8 cellular contexts compared by ENCODE assay signal in the genomic region with DNA sequence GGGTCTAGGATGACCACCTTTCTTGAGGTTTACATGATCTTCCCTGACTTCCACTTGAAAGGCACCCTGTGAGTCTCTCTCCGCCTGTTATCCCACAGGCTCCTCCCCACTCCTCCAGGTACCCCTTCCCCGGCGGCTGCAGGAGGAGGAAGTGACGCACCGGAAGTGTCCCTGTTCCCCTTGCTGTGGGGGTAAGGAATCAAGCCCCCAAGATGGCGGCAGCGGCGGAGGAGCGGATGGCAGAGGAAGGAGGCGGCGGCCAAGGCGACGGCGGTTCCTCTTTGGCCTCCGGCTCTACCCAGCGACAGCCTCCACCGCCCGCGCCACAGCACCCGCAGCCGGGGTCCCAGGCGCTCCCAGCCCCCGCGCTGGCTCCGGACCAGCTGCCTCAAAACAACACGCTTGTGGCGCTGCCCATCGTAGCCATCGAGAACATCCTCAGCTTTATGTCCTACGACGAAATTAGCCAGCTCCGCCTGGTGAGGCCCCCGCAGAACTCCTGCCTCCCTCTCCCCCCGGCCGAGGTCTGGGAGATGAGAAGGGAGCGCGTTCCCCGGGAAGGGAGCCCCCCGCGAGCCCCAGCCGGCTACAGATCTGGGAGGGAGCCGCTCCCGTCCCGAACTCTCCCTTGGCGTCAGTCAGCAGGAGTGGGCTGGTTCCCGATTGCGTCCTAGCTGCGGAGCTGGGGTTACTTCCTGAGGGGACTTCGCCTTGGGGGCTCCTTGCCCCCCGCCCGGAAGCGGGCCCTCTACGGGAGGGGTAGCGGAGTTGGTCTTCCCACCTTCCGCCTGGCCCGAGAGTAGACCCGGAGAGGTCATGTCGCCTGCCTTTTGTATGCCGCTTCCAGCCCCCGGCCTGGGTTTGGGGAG. TPM values are rescaled to one million over a fixed set of nuclear protein-coding genes. Genes with fewer than 3 reads are reported as not detected.
A peak's percentile ranks its signal among the peaks of the same experiment; 100 is the strongest.
DNase-seq lines count a peak whose midpoint lies in the region; ATAC-seq and TF ChIP-seq lines count a peak whose summit lies in the region.

A gene with protein sequence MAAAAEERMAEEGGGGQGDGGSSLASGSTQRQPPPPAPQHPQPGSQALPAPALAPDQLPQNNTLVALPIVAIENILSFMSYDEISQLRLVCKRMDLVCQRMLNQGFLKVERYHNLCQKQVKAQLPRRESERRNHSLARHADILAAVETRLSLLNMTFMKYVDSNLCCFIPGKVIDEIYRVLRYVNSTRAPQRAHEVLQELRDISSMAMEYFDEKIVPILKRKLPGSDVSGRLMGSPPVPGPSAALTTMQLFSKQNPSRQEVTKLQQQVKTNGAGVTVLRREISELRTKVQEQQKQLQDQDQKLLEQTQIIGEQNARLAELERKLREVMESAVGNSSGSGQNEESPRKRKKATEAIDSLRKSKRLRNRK (plus strand): TSS at position 194 of the 869 bp plus-strand sequence. CDS start 19 bp downstream, at position 213.

- peaks cover 15% of the 10 kb centered on the region for H3K36me3 Mint-ChIP-seq in CD8-positive, alpha-beta T cell

- H3K27me3 Mint-ChIP-seq in CD8-positive, alpha-beta T cell (ENCODE audit: low read depth) = peaks cover 12% of the 10 kb centered on the region

- intact Hi-C loops in CD8-positive, alpha-beta T cell (cut with DNase I, micrococcal nuclease) = loop anchor here (1.0 to 10.0 kb wide), 7 partner anchors 69 to 419 kb away; a partner anchor contains a TSS
- intact Hi-C loops in lower lobe of right lung (cut with DNase I) = no loop called here

- H3K36me3 ChIP-seq in CD8-positive, alpha-beta T cell (ENCODE audit: insufficient read depth, low read length) = no peaks in the 10 kb centered on the region
- no peaks in the 10 kb centered on the region for H3K36me3 ChIP-seq in lower lobe of right lung

- peak within 1 kb of the TSS; percentile 82 for H3K4me3 ChIP-seq in CD8-positive, alpha-beta T cell (ENCODE audit: low read depth, low read length)
- peak within 1 kb of the TSS; percentile 90 for H3K4me3 ChIP-seq in lower lobe of right lung

- no peak for TF ChIP-seq CTCF in CD8-positive, alpha-beta T cell (IDR thresholded peaks at IDR 0.05)
- no peak for TF ChIP-seq CTCF in lower lobe of right lung (IDR thresholded peaks at IDR 0.05)

- H3K27ac ChIP-seq in CD8-positive, alpha-beta T cell (ENCODE audit: low read depth, low read length) = peak within 1 kb of the TSS; percentile 94
- H3K27ac ChIP-seq in lower lobe of right lung = peak within 1 kb of the TSS; percentile 94

- ATAC-seq in CD8-positive, alpha-beta T cell = peak; percentile 92
- ATAC-seq in GM19467 (IDR thresholded peaks at IDR 0.05; ENCODE audit: unreplicated experiment) = peak; percentile 99
- ATAC-seq in lower lobe of right lung = peak; percentile 99 to 100

- no peaks in the 10 kb centered on the region for H3K27me3 ChIP-seq in CD8-positive, alpha-beta T cell (ENCODE audit: insufficient read depth, low read length)
- no peaks in the 10 kb centered on the region for H3K27me3 ChIP-seq in lower lobe of right lung (ENCODE audit: low read depth)

- POLR2A ChIA-PET in CD8-positive, alpha-beta T cell (lab: Charles Lee) = interaction anchor here (1.0 to 1.6 kb wide), 3 partner anchors 9 to 216 kb away, joined by 3 to 8 read pairs (median 7); a partner anchor contains a TSS

- peak within 1 kb of the TSS; percentile 95 for H3K27ac Mint-ChIP-seq in CD8-positive, alpha-beta T cell

- CTCF ChIA-PET in CD8-positive, alpha-beta T cell (lab: Charles Lee) = interaction anchor here (0.7 to 1.3 kb wide), 4 partner anchors 58 to 219 kb away, joined by 3 to 6 read pairs (median 4); a partner anchor contains a TSS

- DNase-seq in CD8-positive, alpha-beta T cell = peak; percentile 86 to 96 (median 94)
- DNase-seq in HS-27A (ENCODE audit: low read depth) (peak; percentile 68), NK-92 (lab: John Stamatoyannopoulos, UW; ENCODE audit: unreplicated experiment) (peak; percentile 56), lower lobe of right lung (peak; percentile 96)
- peak; percentile 88 for DNase-seq in activated CD8-positive, alpha-beta memory T cell treated with anti-CD3 and anti-CD28 coated beads for 1 hour (ENCODE audit: extremely low read depth in 1 of 2, low read depth in 1 of 2)
- peak; percentile 93 for DNase-seq in effector CD4-positive, alpha-beta T cell
- DNase-seq in stimulated activated CD4-positive, alpha-beta T cell treated with anti-CD3 and anti-CD28 coated beads, TNF-alpha, amount 100 ng/mL, for 24 hours (ENCODE audit: low read depth in 3 of 3) = peak; percentile 89 to 96 (median 96)

- H3K4me1 ChIP-seq in CD8-positive, alpha-beta T cell (ENCODE audit: insufficient read depth, low read length) = peaks cover 22% of the 10 kb centered on the region
- peaks cover 22% of the 10 kb centered on the region for H3K4me1 ChIP-seq in lower lobe of right lung

- H3K9me3 Mint-ChIP-seq in CD8-positive, alpha-beta T cell = no peaks in the 10 kb centered on the region

- H3K4me3 Mint-ChIP-seq in CD8-positive, alpha-beta T cell = peak within 1 kb of the TSS; percentile 92

- H3K9me3 ChIP-seq in CD8-positive, alpha-beta T cell (ENCODE audit: low read length) = no peaks in the 10 kb centered on the region
- no peaks in the 10 kb centered on the region for H3K9me3 ChIP-seq in lower lobe of right lung

- H3K4me1 Mint-ChIP-seq in CD8-positive, alpha-beta T cell (ENCODE audit: low read depth) = peaks cover 34% of the 10 kb centered on the region

RNA-seq across cellular contexts. Expression of the gene that starts here (rescaled TPM):
- 10 to 100 TPM; 43.4 to 44.2 TPM for total RNA-seq in CD8-positive, alpha-beta T cell
- 32.0 TPM for total RNA-seq in lower lobe of right lung

Comparison
In these comparisons a context has a peak if more than half of its experiments do, and no peak if none do; other contexts are left out.
1. Peak in every context shown above with its lines: DNase-seq, ATAC-seq, H3K4me3 ChIP-seq and H3K27ac ChIP-seq.